Comparison of ENCODE assay signal across 8 cellular contexts in genomic region chr12:64451687-64452558, GRCh38. TPM values are rescaled to one million over a fixed set of nuclear protein-coding genes. Genes with fewer than 3 reads are reported as not detected.
DNase-seq lines count a peak whose midpoint lies in the region; ATAC-seq, FAIRE-seq and TF ChIP-seq lines count a peak whose summit lies in the region.

TSS of gene TBK1 (plus strand) at chr12:64452120. CDS start at chr12:64455871, 3,751 bp downstream.

- peak; percentile 80 for FAIRE-seq in GM19239 (lab: Jason Lieb, UNC)

- DNase-seq in GM19239 (ENCODE audit: insufficient read length, low spot score) (peak; percentile 83), NCI-H748 treated with DMSO at 0.1 percent for 48 hours (lab: John Stamatoyannopoulos, UW) (peak; percentile 66), medulla oblongata (ENCODE audit: extremely low spot score) (peak; percentile 90)
- DNase-seq in activated CD4-positive, alpha-beta memory T cell treated with anti-CD3 and anti-CD28 coated beads, Interleukin-2, amount 10 ng/mL, durations not matched to agents 7 days and 5 days = peak; percentile 75
- DNase-seq in effector CD8-positive, alpha-beta T cell (lab: John Stamatoyannopoulos, UW) = peak; percentile 21
- DNase-seq in stimulated activated CD8-positive, alpha-beta memory T cell treated with anti-CD3 and anti-CD28 coated beads, Interleukin-12 subunit alpha, Interleukin-12 subunit beta, amount 100 ng/mL, for 24 hours (ENCODE audit: extremely low read depth) = peak; percentile 31

- peak within 1 kb of the TSS; percentile 86 for H3K27ac Mint-ChIP-seq in activated CD4-positive, alpha-beta memory T cell treated with anti-CD3 and anti-CD28 coated beads, Interleukin-2, amount 10 ng/mL, durations not matched to agents 7 days and 5 days

- CTCF ChIA-PET in activated CD4-positive, alpha-beta memory T cell treated with anti-CD3 and anti-CD28 coated beads, Interleukin-2, amount 10 ng/mL, durations not matched to agents 7 days and 5 days (lab: Charles Lee) = no interaction called here

- no peak for TF ChIP-seq CTCF in C4-2B (conservative IDR thresholded peaks at IDR 0.05)

- peaks cover 21% of the 10 kb centered on the region for H3K36me3 Mint-ChIP-seq in activated CD4-positive, alpha-beta memory T cell treated with anti-CD3 and anti-CD28 coated beads, Interleukin-2, amount 10 ng/mL, durations not matched to agents 7 days and 5 days (ENCODE audit: low read depth)

- peak; percentile 81 for ATAC-seq in HG03442 (IDR thresholded peaks at IDR 0.05; ENCODE audit: unreplicated experiment)

- peak within 1 kb of the TSS; percentile 99 for H3K27ac ChIP-seq in C4-2B

- peak within 1 kb of the TSS; percentile 87 for H3K4me3 Mint-ChIP-seq in activated CD4-positive, alpha-beta memory T cell treated with anti-CD3 and anti-CD28 coated beads, Interleukin-2, amount 10 ng/mL, durations not matched to agents 7 days and 5 days

- no peaks in the 10 kb centered on the region for H3K9me3 Mint-ChIP-seq in activated CD4-positive, alpha-beta memory T cell treated with anti-CD3 and anti-CD28 coated beads, Interleukin-2, amount 10 ng/mL, durations not matched to agents 7 days and 5 days

- no peaks in the 10 kb centered on the region for H3K27me3 Mint-ChIP-seq in activated CD4-positive, alpha-beta memory T cell treated with anti-CD3 and anti-CD28 coated beads, Interleukin-2, amount 10 ng/mL, durations not matched to agents 7 days and 5 days

- POLR2A ChIA-PET in activated CD4-positive, alpha-beta memory T cell treated with anti-CD3 and anti-CD28 coated beads, Interleukin-2, amount 10 ng/mL, durations not matched to agents 7 days and 5 days (lab: Charles Lee) = interaction anchor here (1.7 to 2.0 kb wide), 2 partner anchors 18 to 48 kb away, joined by 7 to 10 read pairs; partner anchors contain the start of gene XPOT

- peaks cover 41% of the 10 kb centered on the region for H3K4me1 Mint-ChIP-seq in activated CD4-positive, alpha-beta memory T cell treated with anti-CD3 and anti-CD28 coated beads, Interleukin-2, amount 10 ng/mL, durations not matched to agents 7 days and 5 days

RNA-seq across cellular contexts. Expression of gene TBK1, which starts in this region (rescaled TPM):
- 10 to 100 TPM; 34.1 to 36.0 TPM for total RNA-seq in activated CD4-positive, alpha-beta memory T cell treated with anti-CD3 and anti-CD28 coated beads, Interleukin-2, amount 10 ng/mL, durations not matched to agents 7 days and 5 days

Comparison
In these comparisons a context has a peak if more than half of its experiments do, and no peak if none do; other contexts are left out.
1. Peak in every context shown above with its lines: DNase-seq, ATAC-seq and H3K27ac ChIP-seq.
2. DNase-seq: peak in every context shown above with its lines; median percentile 90 in medulla oblongata; 83 in GM19239; 75 in activated CD4-positive, alpha-beta memory T cell treated with anti-CD3 and anti-CD28 coated beads, Interleukin-2, amount 10 ng/mL, durations not matched to agents 7 days and 5 days; 66 in NCI-H748 treated with DMSO at 0.1 percent for 48 hours; 31 in stimulated activated CD8-positive, alpha-beta memory T cell treated with anti-CD3 and anti-CD28 coated beads, Interleukin-12 subunit alpha, Interleukin-12 subunit beta, amount 100 ng/mL, for 24 hours; 21 in effector CD8-positive, alpha-beta T cell.